ENCODE assay signal across 19 cellular contexts in the genomic region with DNA sequence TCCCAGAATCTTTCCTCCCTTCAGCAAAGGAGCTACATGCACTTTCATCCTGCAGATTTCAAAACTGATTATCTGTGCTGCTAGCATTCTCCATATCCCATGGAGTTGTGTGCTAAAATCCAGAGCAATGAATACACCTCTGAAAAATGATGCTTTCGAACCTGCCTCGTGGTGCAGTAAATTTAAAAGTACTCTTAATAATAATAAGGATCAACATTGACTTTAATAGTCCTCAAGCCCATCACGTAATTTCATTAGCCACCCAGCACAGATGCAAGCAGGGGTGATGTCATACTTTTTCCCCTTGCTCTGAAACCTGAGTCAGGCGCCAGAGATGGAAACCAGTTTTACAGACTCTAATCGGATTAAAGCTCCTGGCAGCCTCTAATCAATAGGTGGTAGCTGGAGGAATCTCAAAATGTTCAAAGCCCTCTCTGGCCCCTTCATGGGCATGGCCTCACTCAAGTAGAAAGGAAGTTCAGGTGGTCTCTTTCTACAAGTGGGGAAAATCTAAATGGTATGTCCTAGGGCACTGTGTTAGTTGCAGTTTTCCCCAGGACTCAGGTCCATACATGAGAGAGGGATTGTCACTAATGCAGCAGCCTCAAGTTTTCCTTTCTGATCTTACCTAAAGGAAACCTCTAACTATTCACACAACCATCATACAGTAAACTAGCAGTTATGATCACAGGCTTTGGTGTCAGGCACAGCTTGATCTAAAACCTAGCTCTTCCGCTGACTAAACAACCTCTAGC.
DNase-seq lines count a peak whose midpoint lies in the region; ATAC-seq and TF ChIP-seq lines count a peak whose summit lies in the region.
"Had no signal": no experiment of that assay in that cellular context is flagged by ENCODE, and none has a peak within 500 bp of the region (broad histone marks: within the 10 kb centered on the region; RNA-seq: fewer than 3 reads in every experiment).

No MANE protein-coding gene starts in this region.

- ATAC-seq in GM18502 (IDR thresholded peaks at IDR 0.05; ENCODE audit: poor library complexity, unreplicated experiment) (no peak), GM19467 (IDR thresholded peaks at IDR 0.05; ENCODE audit: unreplicated experiment) (no peak)
- ATAC-seq: lower lobe of right lung had no signal

- no peaks in the 10 kb centered on the region for H3K36me3 ChIP-seq in WERI-Rb-1
- H3K36me3 ChIP-seq: lower lobe of right lung, spleen, thoracic aorta had no signal

- peak overlapping the region; percentile 83 for H3K27ac ChIP-seq in WERI-Rb-1
- H3K27ac ChIP-seq: GM23248, KMS-11, lower lobe of right lung, spleen, thoracic aorta had no signal

- no peaks in the 10 kb centered on the region for H3K27me3 ChIP-seq in WERI-Rb-1 (ENCODE audit: insufficient read depth, low read depth, severe bottlenecking)
- H3K27me3 ChIP-seq: spleen had no signal

- POLR2A ChIA-PET in HEK293T (lab: Yijun Ruan, JAX) = no interaction called here

- CTCF ChIA-PET in HEK293T (lab: Yijun Ruan, JAX) = interaction anchor here (0.6 kb wide), 1 partner anchor 600 kb away, joined by 3 read pairs; no protein-coding TSS in a partner anchor

- no peaks in the 10 kb centered on the region for H3K9me3 ChIP-seq in WERI-Rb-1 (ENCODE audit: severe bottlenecking)
- H3K9me3 ChIP-seq: lower lobe of right lung, spleen, thoracic aorta had no signal

- TF ChIP-seq CTCF in WERI-Rb-1 (IDR thresholded peaks at IDR 0.05; ENCODE audit: low read depth, low read length) = no peak

- peak overlapping the region; percentile 18; the same call in 1 of the 2 replicates for H3K4me3 ChIP-seq in WERI-Rb-1 (ENCODE audit: low read depth, low read length)
- H3K4me3 ChIP-seq: GM23248, lower lobe of right lung, spleen, thoracic aorta had no signal

- DNase-seq in D341Med (ENCODE audit: low spot score) (peak; percentile 78), HEK293T (ENCODE audit: extremely low spot score) (peak; percentile 27), WERI-Rb-1 (peak; percentile 88), islet precursor cell (peak; percentile 69), AML-193 (lab: John Stamatoyannopoulos, UW) (no peak), NCI-H774 (lab: John Stamatoyannopoulos, UW) (no peak)
- DNase-seq: activated CD4-positive, alpha-beta T cell treated with anti-CD3 and anti-CD28 coated beads for 1 hour; activated effector memory CD4-positive, alpha-beta T cell treated with Interleukin-2 at 50 U/mL for 16 hours; GM23248; lower lobe of right lung; naive B cell; NCI-H1048; posterior cingulate gyrus; Right ventricle myocardium superior; spleen had no signal

TF ChIP-seq in HEK293T, 16 proteins besides CTCF, POLR2A, EP300 and RAD21:
- TF ChIP-seq HDGF (IDR thresholded peaks at IDR 0.05; ENCODE audit: borderline replicate concordance) = no peak
- peak; percentile 13; the same call in 1 of the 2 replicates for TF ChIP-seq CTBP1 (IDR thresholded peaks at IDR 0.05; ENCODE audit: borderline replicate concordance)

Comparison
In these comparisons a context has a peak if more than half of its experiments do, and no peak if none do; other contexts are left out.
1. DNase-seq: peak in D341Med (single experiment), HEK293T (single experiment), WERI-Rb-1 (single experiment) and islet precursor cell (single experiment); none in AML-193 (0 of 2) and NCI-H774 (single experiment).